Comparison of ENCODE assay signal across 17 cellular contexts in the genomic region with DNA sequence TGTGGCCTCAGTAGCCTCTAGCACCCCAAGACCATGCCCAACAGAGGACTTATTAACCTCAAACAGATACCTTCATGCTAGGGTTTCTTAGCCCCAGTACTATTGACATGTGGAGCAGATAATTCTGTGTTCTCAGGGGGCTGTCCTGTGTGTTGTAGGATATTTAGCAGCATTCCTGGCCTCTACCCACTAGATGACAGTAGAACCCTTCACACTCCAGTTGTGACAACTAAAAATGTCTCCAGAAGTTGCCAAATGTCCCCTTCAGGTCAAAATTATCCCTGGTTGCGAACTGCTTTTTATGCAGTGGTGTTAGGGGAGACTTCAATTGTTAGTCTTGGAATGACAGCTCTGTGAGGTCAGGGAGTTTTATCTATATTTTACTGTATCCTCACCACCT. TPM values are rescaled to one million over a fixed set of nuclear protein-coding genes. Genes with fewer than 3 reads are reported as not detected.
A peak's percentile ranks its signal among the peaks of the same experiment; 100 is the strongest.
DNase-seq lines count a peak whose midpoint lies in the region; ATAC-seq, FAIRE-seq and TF ChIP-seq lines count a peak whose summit lies in the region.
"Had no signal": no experiment of that assay in that cellular context is flagged by ENCODE, and none has a peak within 500 bp of the region (broad histone marks: within the 10 kb centered on the region; RNA-seq: fewer than 3 reads in every experiment).

No MANE protein-coding gene starts in this region.

- H2AFZ ChIP-seq in H9 (ENCODE audit: low read length): no peak overlapping the region
- H2AFZ ChIP-seq in astrocyte (ENCODE audit: low read depth, low read length): no peak overlapping the region

- H2BK12ac ChIP-seq in H9 (ENCODE audit: insufficient read length, low read depth, low read length): no peak overlapping the region

- no peak overlapping the region for H3K4me3 ChIP-seq in astrocyte (ENCODE audit: insufficient read depth, low read depth, low read length)
- no peak overlapping the region for H3K4me3 ChIP-seq in mesendoderm (ENCODE audit: low read length)
- H3K4me3 ChIP-seq: body of pancreas, esophagus squamous epithelium had no signal

- no peaks in the 10 kb centered on the region for H3K9me3 ChIP-seq in H9 (ENCODE audit: control insufficient read depth, low read depth, low read length)
- H3K9me3 ChIP-seq in astrocyte (ENCODE audit: insufficient read depth, low read depth, low read length): no peaks in the 10 kb centered on the region
- H3K9me3 ChIP-seq: body of pancreas, esophagus squamous epithelium had no signal

- H3K4me1 Mint-ChIP-seq in H9 (peaks cover 14 to 19% of the 10 kb centered on the region in 2 experiments), astrocyte (ENCODE audit: low read depth, unreplicated experiment) (peaks cover 3% of the 10 kb centered on the region), HFFc6 (ENCODE audit: low read depth) (no peaks in the 10 kb centered on the region)
- H3K4me1 Mint-ChIP-seq: activated B cell treated with CpG ODN at 0.5 μM for 24 hours; CD4-positive, CD25-positive, alpha-beta regulatory T cell had no signal

- H3K9ac ChIP-seq in H9 (ENCODE audit: extremely low read depth, insufficient read length, low read length) (no peak overlapping the region), astrocyte (ENCODE audit: low read length) (no peak overlapping the region), mesendoderm (ENCODE audit: low read length) (no peak overlapping the region)

- H3K79me1 ChIP-seq in H9 (ENCODE audit: insufficient read depth, low read depth, low read length, poor library complexity, severe bottlenecking) (no peaks in the 10 kb centered on the region), mesendoderm (ENCODE audit: low read length) (peaks cover 16% of the 10 kb centered on the region)

- H3K4me3 Mint-ChIP-seq in H9: no peak overlapping the region
- H3K4me3 Mint-ChIP-seq in astrocyte (ENCODE audit: unreplicated experiment): no peak overlapping the region
- H3K4me3 Mint-ChIP-seq in HFFc6: no peak overlapping the region
- H3K4me3 Mint-ChIP-seq: activated B cell treated with CpG ODN at 0.5 μM for 24 hours; activated T-cell treated with anti-CD3 and anti-CD28 coated beads, Interleukin-2, amount 50 U/mL, for 24 hours; CD4-positive, CD25-positive, alpha-beta regulatory T cell; natural killer cell treated with Interleukin-12 subunit alpha and Interleukin-12 subunit beta and Interleukin-15 and Interleukin-18, amount 100 ng/mL, for 72 hours had no signal

- DNase-seq in H9 (no peak), astrocyte (ENCODE audit: low read depth) (no peak), mesendoderm (peak; percentile 66), NCI-H345 (lab: John Stamatoyannopoulos, UW) (no peak), HFFc6 (no peak)
- DNase-seq: activated B cell treated with CpG ODN at 0.5 μM for 24 hours; activated T-cell treated with anti-CD3 and anti-CD28 coated beads, Interleukin-2, amount 50 U/mL, for 24 hours; body of pancreas; CD4-positive, CD25-positive, alpha-beta regulatory T cell; esophagus squamous epithelium; KG1; NCI-H446 treated with DMSO at 0.1 percent for 48 hours; SHP77 treated with DMSO at 0.1 percent for 48 hours had no signal

- WGBS in H9 (ENCODE audit: extremely low coverage, insufficient read length, low lambda C conversion rate): no CpG with 5 or more reads among the region's 1 CpG
- no CpG with 5 or more reads among the region's 1 CpG for WGBS in mesendoderm (ENCODE audit: extremely low coverage, insufficient coverage, low lambda C conversion rate)

- H3K4me1 ChIP-seq in H9 (ENCODE audit: insufficient read depth, low read length) (peaks cover 1% of the 10 kb centered on the region; the same call in 1 of the 2 replicates), astrocyte (ENCODE audit: insufficient read depth, low read length) (no peaks in the 10 kb centered on the region), mesendoderm (ENCODE audit: control insufficient read depth, low read depth, low read length) (peaks cover 12% of the 10 kb centered on the region)

- H3K36me3 ChIP-seq in astrocyte (ENCODE audit: insufficient read depth, low read length): no peaks in the 10 kb centered on the region
- H3K36me3 ChIP-seq in mesendoderm (ENCODE audit: control insufficient read depth, insufficient read depth, low read length): no peaks in the 10 kb centered on the region
- H3K36me3 ChIP-seq: esophagus squamous epithelium had no signal

- no peak overlapping the region for H4K8ac ChIP-seq in H9 (replicated peaks; ENCODE audit: insufficient read length, low read depth, low read length)
- no peak overlapping the region for H4K8ac ChIP-seq in mesendoderm (ENCODE audit: low read depth, low read length)

- no peak overlapping the region for H2BK120ac ChIP-seq in H9 (ENCODE audit: low read depth, low read length, poor library complexity, severe bottlenecking)
- no peak overlapping the region for H2BK120ac ChIP-seq in mesendoderm (ENCODE audit: low read depth, low read length)

- H3K27me3 ChIP-seq in H9 (ENCODE audit: insufficient read depth, low read length) (no peaks in the 10 kb centered on the region), astrocyte (ENCODE audit: insufficient read depth, low read length) (peaks cover 10% of the 10 kb centered on the region), mesendoderm (ENCODE audit: insufficient read depth, low read length, poor library complexity) (no peaks in the 10 kb centered on the region)
- H3K27me3 ChIP-seq: body of pancreas had no signal

- no peaks in the 10 kb centered on the region for H4K20me1 ChIP-seq in H9 (ENCODE audit: control insufficient read depth, insufficient read depth, insufficient read length)
- H4K20me1 ChIP-seq in astrocyte (ENCODE audit: insufficient read depth, low read length): no peaks in the 10 kb centered on the region

- no peaks in the 10 kb centered on the region for H3K23me2 ChIP-seq in H9 (ENCODE audit: insufficient read length, low read depth, low read length, poor library complexity, severe bottlenecking)

- ATAC-seq in HG03139 (IDR thresholded peaks at IDR 0.05; ENCODE audit: unreplicated experiment) (no peak), GM18517 (IDR thresholded peaks at IDR 0.05; ENCODE audit: unreplicated experiment) (no peak)
- ATAC-seq: body of pancreas had no signal

- no peak overlapping the region for H3K4me2 ChIP-seq in H9 (ENCODE audit: insufficient read depth, insufficient read length, low read length)
- no peak overlapping the region for H3K4me2 ChIP-seq in astrocyte (ENCODE audit: low read length)
- no peak overlapping the region for H3K4me2 ChIP-seq in mesendoderm (ENCODE audit: low read length)

- H2BK5ac ChIP-seq in H9 (ENCODE audit: insufficient read length, low read length): no peak overlapping the region
- no peak overlapping the region for H2BK5ac ChIP-seq in mesendoderm (ENCODE audit: low read length)

- H3K27me3 Mint-ChIP-seq in H9 (ENCODE audit: low read depth): no peaks in the 10 kb centered on the region; the same call in none of the 2 replicates
- H3K27me3 Mint-ChIP-seq in astrocyte (ENCODE audit: low read depth, unreplicated experiment): peaks cover 42% of the 10 kb centered on the region
- H3K27me3 Mint-ChIP-seq in HFFc6 (ENCODE audit: insufficient read depth): no peaks in the 10 kb centered on the region

- no peak overlapping the region for H3K14ac ChIP-seq in H9 (ENCODE audit: insufficient read depth, low read length)

- H3K23ac ChIP-seq in H9 (ENCODE audit: insufficient read length, low read depth, low read length) (no peak overlapping the region), mesendoderm (ENCODE audit: low read length) (no peak overlapping the region)

- no peak overlapping the region for H2BK20ac ChIP-seq in H9 (ENCODE audit: low read depth, low read length, poor library complexity, severe bottlenecking)

- H3K18ac ChIP-seq in H9 (ENCODE audit: insufficient read length, low read depth, low read length) (no peak overlapping the region), mesendoderm (ENCODE audit: low read length) (no peak overlapping the region)

- no peak overlapping the region for H4K5ac ChIP-seq in H9 (ENCODE audit: insufficient read length, low read depth, low read length)
- H4K5ac ChIP-seq in mesendoderm (ENCODE audit: low read length): no peak overlapping the region

- H4K91ac ChIP-seq in H9 (ENCODE audit: insufficient read length, low read depth, low read length): no peak overlapping the region

- peak; percentile 51 for TF ChIP-seq CTCF in C4-2B (conservative IDR thresholded peaks at IDR 0.05)
- peak; percentile 59; the same call in 2 of the 3 replicates for TF ChIP-seq CTCF in H9 (conservative IDR thresholded peaks at IDR 0.05)
- peak; percentile 24 for TF ChIP-seq CTCF in astrocyte (IDR thresholded peaks at IDR 0.05; ENCODE audit: insufficient read depth, low read depth, low read length)
- TF ChIP-seq CTCF in HFFc6 (IDR thresholded peaks at IDR 0.05): no peak

- no peak overlapping the region for H3K27ac ChIP-seq in C4-2B
- H3K27ac ChIP-seq in H9 (ENCODE audit: insufficient read length, low read depth, low read length): no peak overlapping the region
- no peak overlapping the region for H3K27ac ChIP-seq in astrocyte (ENCODE audit: low read depth, low read length)
- H3K27ac ChIP-seq in mesendoderm (ENCODE audit: low read depth, low read length): no peak overlapping the region
- H3K27ac ChIP-seq: body of pancreas, esophagus squamous epithelium had no signal

- H3K36me3 Mint-ChIP-seq in H9 (ENCODE audit: insufficient read depth in 1 of 3, low read depth in 3 of 3) (no peaks in the 10 kb centered on the region; a peak in 1 of 7 replicates), astrocyte (ENCODE audit: low read depth, unreplicated experiment) (no peaks in the 10 kb centered on the region), HFFc6 (ENCODE audit: low read depth) (no peaks in the 10 kb centered on the region)
- H3K36me3 Mint-ChIP-seq: CD4-positive, CD25-positive, alpha-beta regulatory T cell; natural killer cell treated with Interleukin-12 subunit alpha and Interleukin-12 subunit beta and Interleukin-15 and Interleukin-18, amount 100 ng/mL, for 72 hours had no signal

- H2BK15ac ChIP-seq in H9 (ENCODE audit: low read depth, low read length) (no peak overlapping the region), mesendoderm (replicated peaks; ENCODE audit: low read depth) (no peak overlapping the region)

- no peak overlapping the region for H2AK5ac ChIP-seq in H9 (ENCODE audit: insufficient read length, low read length)
- H2AK5ac ChIP-seq in mesendoderm (ENCODE audit: low read length): no peak overlapping the region

- no peak overlapping the region for H3K4ac ChIP-seq in H9 (ENCODE audit: low read depth, low read length)
- no peak overlapping the region for H3K4ac ChIP-seq in mesendoderm (ENCODE audit: low read depth, low read length)

- no peak overlapping the region for H3T11ph ChIP-seq in H9 (ENCODE audit: low read length)

- H3K79me2 ChIP-seq in H9 (ENCODE audit: insufficient read depth, low read length): no peaks in the 10 kb centered on the region
- H3K79me2 ChIP-seq in astrocyte (ENCODE audit: insufficient read depth, low read length): peaks cover 2% of the 10 kb centered on the region
- peaks cover 40% of the 10 kb centered on the region for H3K79me2 ChIP-seq in mesendoderm (ENCODE audit: control insufficient read depth, insufficient read depth, low read length)

- FAIRE-seq in astrocyte (lab: Jason Lieb, UNC): no peak

- H3K9me3 Mint-ChIP-seq in H9: no peaks in the 10 kb centered on the region
- no peaks in the 10 kb centered on the region for H3K9me3 Mint-ChIP-seq in astrocyte (ENCODE audit: unreplicated experiment)
- peaks cover 57% of the 10 kb centered on the region for H3K9me3 Mint-ChIP-seq in HFFc6
- H3K9me3 Mint-ChIP-seq: activated B cell treated with CpG ODN at 0.5 μM for 24 hours; activated T-cell treated with anti-CD3 and anti-CD28 coated beads, Interleukin-2, amount 50 U/mL, for 24 hours; natural killer cell treated with Interleukin-12 subunit alpha and Interleukin-12 subunit beta and Interleukin-15 and Interleukin-18, amount 100 ng/mL, for 72 hours had no signal

- H3K27ac Mint-ChIP-seq in H9 (no peak overlapping the region), astrocyte (ENCODE audit: unreplicated experiment) (no peak overlapping the region), HFFc6 (no peak overlapping the region)
- H3K27ac Mint-ChIP-seq: activated B cell treated with CpG ODN at 0.5 μM for 24 hours; activated T-cell treated with anti-CD3 and anti-CD28 coated beads, Interleukin-2, amount 50 U/mL, for 24 hours; CD4-positive, CD25-positive, alpha-beta regulatory T cell; natural killer cell treated with Interleukin-12 subunit alpha and Interleukin-12 subunit beta and Interleukin-15 and Interleukin-18, amount 100 ng/mL, for 72 hours had no signal

- no peak overlapping the region for H3K56ac ChIP-seq in H9 (ENCODE audit: insufficient read length, low read depth, low read length)
- no peak overlapping the region for H3K56ac ChIP-seq in mesendoderm (ENCODE audit: low read length)

RNA-seq across cellular contexts. Expression of a gene that starts 8.1 kb away (rescaled TPM):
- total RNA-seq in H9 (2021) (6.1 and 7.6 TPM in 2 replicates), astrocyte (7.8 and 9.4 TPM in 2 replicates)
- 10.8 TPM for polyA plus RNA-seq in mesendoderm (2013, experiment 1 of 2)
- polyA plus RNA-seq in mesendoderm (2013, experiment 2 of 2): 10.6 TPM
- 10 to 100 TPM; 13.1 to 22.3 (median 20.7) TPM for total RNA-seq in HFFc6 (2021; fragmentation: NEBNext Ultra II Directional; extraction: Animal tissue kit (Norgen Biotek cat#: 25700))
- total RNA-seq: CD4-positive, CD25-positive, alpha-beta regulatory T cell had no signal
- polyA plus RNA-seq: CD4-positive, CD25-positive, alpha-beta regulatory T cell had no signal
